12 cellular contexts compared by ENCODE assay signal in genomic region chr11:83195649-83196048, GRCh38. TPM values are rescaled to one million over a fixed set of nuclear protein-coding genes. Genes with fewer than 3 reads are reported as not detected.
DNase-seq lines count a peak whose midpoint lies in the region; ATAC-seq and TF ChIP-seq lines count a peak whose summit lies in the region.
"Had no signal": no experiment of that assay in that cellular context is flagged by ENCODE, and none has a peak within 500 bp of the region (broad histone marks: within the 10 kb centered on the region; RNA-seq: fewer than 3 reads in every experiment).

No MANE protein-coding gene starts in this region.

- TF ChIP-seq CTCF in gastroesophageal sphincter (IDR thresholded peaks at IDR 0.05) (no peak), stomach (IDR thresholded peaks at IDR 0.05) (no peak)

- DNase-seq in activated T-cell treated with anti-CD3 and anti-CD28 coated beads, Interleukin-2, amount 50 U/mL, for 4 hours: no peak
- no peak for DNase-seq in activated T-cell treated with anti-CD3 and anti-CD28 coated beads, Interleukin-2, amount 50 U/mL, for 1 hour
- DNase-seq in activated CD8-positive, alpha-beta T cell treated with anti-CD3 and anti-CD28 coated beads, Interleukin-2, amount 10 ng/mL, durations not matched to agents 7 days and 5 days: no peak
- DNase-seq in stomach (no peak), T-helper 9 cell (no peak), H7 (no peak), DMS79 (lab: John Stamatoyannopoulos, UW) (no peak)
- DNase-seq: activated CD8-positive, alpha-beta memory T cell treated with anti-CD3 and anti-CD28 coated beads, Interleukin-2, amount 10 ng/mL, durations not matched to agents 7 days and 5 days; cerebellar nuclear complex; GOT3; NCI-H510A had no signal

- H3K9me3 ChIP-seq in gastroesophageal sphincter (no peaks in the 10 kb centered on the region), stomach (no peaks in the 10 kb centered on the region)

- H3K4me3 Mint-ChIP-seq in activated T-cell treated with anti-CD3 and anti-CD28 coated beads, Interleukin-2, amount 50 U/mL, for 4 hours: peak overlapping the region; percentile 100
- peak overlapping the region; percentile 92 for H3K4me3 Mint-ChIP-seq in activated CD8-positive, alpha-beta T cell treated with anti-CD3 and anti-CD28 coated beads, Interleukin-2, amount 10 ng/mL, durations not matched to agents 7 days and 5 days

- POLR2A ChIA-PET in activated CD8-positive, alpha-beta T cell treated with anti-CD3 and anti-CD28 coated beads, Interleukin-2, amount 10 ng/mL, durations not matched to agents 7 days and 5 days (lab: Charles Lee): no interaction called here

- H3K4me3 ChIP-seq in gastroesophageal sphincter (peak overlapping the region in 1 of 2 donors; percentile 84), stomach (peak overlapping the region in 2 of 4 donors; percentile 77 to 85), H7 (ENCODE audit: insufficient read depth, low read depth, low read length) (no peak overlapping the region)

- H3K27me3 Mint-ChIP-seq in activated T-cell treated with anti-CD3 and anti-CD28 coated beads, Interleukin-2, amount 50 U/mL, for 4 hours (ENCODE audit: low read depth): no peaks in the 10 kb centered on the region
- no peaks in the 10 kb centered on the region for H3K27me3 Mint-ChIP-seq in activated CD8-positive, alpha-beta T cell treated with anti-CD3 and anti-CD28 coated beads, Interleukin-2, amount 10 ng/mL, durations not matched to agents 7 days and 5 days (ENCODE audit: low read depth)
- H3K27me3 Mint-ChIP-seq: activated CD8-positive, alpha-beta memory T cell treated with anti-CD3 and anti-CD28 coated beads, Interleukin-2, amount 10 ng/mL, durations not matched to agents 7 days and 5 days had no signal

- H3K27me3 ChIP-seq in gastroesophageal sphincter (no peaks in the 10 kb centered on the region), stomach (no peaks in the 10 kb centered on the region), H7 (ENCODE audit: control insufficient read depth, insufficient read depth, low read length) (peaks cover 2% of the 10 kb centered on the region)

- no peak overlapping the region for H3K27ac Mint-ChIP-seq in activated CD8-positive, alpha-beta T cell treated with anti-CD3 and anti-CD28 coated beads, Interleukin-2, amount 10 ng/mL, durations not matched to agents 7 days and 5 days

- peaks cover 31% of the 10 kb centered on the region for H3K36me3 Mint-ChIP-seq in activated T-cell treated with anti-CD3 and anti-CD28 coated beads, Interleukin-2, amount 50 U/mL, for 4 hours (ENCODE audit: insufficient read depth)
- peaks cover 7% of the 10 kb centered on the region for H3K36me3 Mint-ChIP-seq in activated CD8-positive, alpha-beta T cell treated with anti-CD3 and anti-CD28 coated beads, Interleukin-2, amount 10 ng/mL, durations not matched to agents 7 days and 5 days (ENCODE audit: low read depth)

- CTCF ChIA-PET in activated CD8-positive, alpha-beta T cell treated with anti-CD3 and anti-CD28 coated beads, Interleukin-2, amount 10 ng/mL, durations not matched to agents 7 days and 5 days (lab: Charles Lee): interaction anchor here (1.0 kb wide), 1 partner anchor 54 kb away, joined by 3 read pairs; no protein-coding TSS in a partner anchor

- WGBS in gastroesophageal sphincter (ENCODE audit: low coverage in 1 of 2), 2 donors: 93 to 100% methylated on average over 2 to 5 of the region's 8 CpGs
- WGBS in stomach, 5 donors: 95 to 98% (median 96%) methylated on average over 8 of the region's 8 CpGs

- H3K9me3 Mint-ChIP-seq in activated T-cell treated with anti-CD3 and anti-CD28 coated beads, Interleukin-2, amount 50 U/mL, for 4 hours: no peaks in the 10 kb centered on the region
- no peaks in the 10 kb centered on the region for H3K9me3 Mint-ChIP-seq in activated CD8-positive, alpha-beta T cell treated with anti-CD3 and anti-CD28 coated beads, Interleukin-2, amount 10 ng/mL, durations not matched to agents 7 days and 5 days (ENCODE audit: insufficient read depth)

- TF ChIP-seq EP300 in gastroesophageal sphincter (IDR thresholded peaks at IDR 0.05) (no peak), stomach (IDR thresholded peaks at IDR 0.05) (no peak)

- H3K4me1 ChIP-seq in gastroesophageal sphincter (peaks cover 0 to 47% (median 27%) of the 10 kb centered on the region in 3 donors), stomach (peaks cover 27 to 65% (median 46%) of the 10 kb centered on the region in 4 donors)

- peaks cover 47% of the 10 kb centered on the region for H3K4me1 Mint-ChIP-seq in activated T-cell treated with anti-CD3 and anti-CD28 coated beads, Interleukin-2, amount 50 U/mL, for 4 hours (ENCODE audit: low read depth)
- peaks cover 41% of the 10 kb centered on the region for H3K4me1 Mint-ChIP-seq in activated CD8-positive, alpha-beta T cell treated with anti-CD3 and anti-CD28 coated beads, Interleukin-2, amount 10 ng/mL, durations not matched to agents 7 days and 5 days (ENCODE audit: low read depth)

- peak overlapping the region in 3 of 4 donors; percentile 90 to 93 (median 93) for H3K27ac ChIP-seq in gastroesophageal sphincter
- peak overlapping the region in 3 of 5 donors; percentile 90 to 92 (median 91) for H3K27ac ChIP-seq in stomach

- ATAC-seq in activated T-cell treated with anti-CD3 and anti-CD28 coated beads, Interleukin-2, amount 50 U/mL, for 4 hours: no peak
- no peak for ATAC-seq in activated CD8-positive, alpha-beta T cell treated with anti-CD3 and anti-CD28 coated beads, Interleukin-2, amount 10 ng/mL, durations not matched to agents 7 days and 5 days
- ATAC-seq in gastroesophageal sphincter: no peak
- ATAC-seq: activated CD8-positive, alpha-beta memory T cell treated with anti-CD3 and anti-CD28 coated beads, Interleukin-2, amount 10 ng/mL, durations not matched to agents 7 days and 5 days had no signal

- intact Hi-C loops in stomach (cut with DNase I; ENCODE audit: low total_unique reads): no loop called here

- TF ChIP-seq POLR2A in gastroesophageal sphincter (IDR thresholded peaks at IDR 0.05) (no peak), stomach (IDR thresholded peaks at IDR 0.05) (no peak)

- H3K36me3 ChIP-seq in gastroesophageal sphincter (peaks cover 0 to 33% of the 10 kb centered on the region in 2 donors), stomach (peaks cover 6 to 24% (median 20%) of the 10 kb centered on the region in 4 donors), H7 (replicated peaks; ENCODE audit: control insufficient read depth, insufficient read depth, low read length) (peaks cover 3% of the 10 kb centered on the region)

RNA-seq across cellular contexts. Expression of gene ANKRD42, which starts 2.1 kb away (rescaled TPM):
- 1 to 10 TPM; 5.3 to 8.4 (median 8.0) TPM for total RNA-seq in activated T-cell treated with anti-CD3 and anti-CD28 coated beads, Interleukin-2, amount 50 U/mL, for 4 hours
- 1 to 10 TPM; 4.2 to 4.5 TPM for total RNA-seq in activated CD8-positive, alpha-beta T cell treated with anti-CD3 and anti-CD28 coated beads, Interleukin-2, amount 10 ng/mL, durations not matched to agents 7 days and 5 days
- total RNA-seq in gastroesophageal sphincter: 10 to 100 TPM in 3 of 4 donors, 1 to 10 TPM in 1; 9.3 to 13.3 (median 13.2) TPM
- total RNA-seq in stomach: 10 to 100 TPM in 2 of 5 donors, 1 to 10 TPM in 2, under 1 TPM in 1; 0.87 to 21.0 (median 5.4) TPM
- 1 to 10 TPM; 4.5 to 6.1 (median 4.5) TPM for polyA plus RNA-seq in stomach
- 3.3 and 5.5 TPM in 2 replicates for total RNA-seq in H7 (2014; rRNA removed; shearing (Covaris generic))

RNA-seq across cellular contexts. Expression of gene PCF11, which starts 38.7 kb away (rescaled TPM):
- 10 to 100 TPM; 55.6 to 68.5 (median 64.8) TPM for total RNA-seq in activated T-cell treated with anti-CD3 and anti-CD28 coated beads, Interleukin-2, amount 50 U/mL, for 4 hours
- 10 to 100 TPM; 65.9 to 67.2 TPM for total RNA-seq in activated CD8-positive, alpha-beta T cell treated with anti-CD3 and anti-CD28 coated beads, Interleukin-2, amount 10 ng/mL, durations not matched to agents 7 days and 5 days
- 10 to 100 TPM; 32.2 to 91.7 (median 60.6) TPM for total RNA-seq in gastroesophageal sphincter
- 10 to 100 TPM; 58.0 to 87.2 (median 75.9) TPM for total RNA-seq in stomach
- polyA plus RNA-seq in stomach: 10 to 100 TPM; 10.1 to 25.4 (median 12.8) TPM
- 25.4 and 29.9 TPM in 2 replicates for total RNA-seq in H7 (2014; rRNA removed; shearing (Covaris generic))
